In the genomic region with DNA sequence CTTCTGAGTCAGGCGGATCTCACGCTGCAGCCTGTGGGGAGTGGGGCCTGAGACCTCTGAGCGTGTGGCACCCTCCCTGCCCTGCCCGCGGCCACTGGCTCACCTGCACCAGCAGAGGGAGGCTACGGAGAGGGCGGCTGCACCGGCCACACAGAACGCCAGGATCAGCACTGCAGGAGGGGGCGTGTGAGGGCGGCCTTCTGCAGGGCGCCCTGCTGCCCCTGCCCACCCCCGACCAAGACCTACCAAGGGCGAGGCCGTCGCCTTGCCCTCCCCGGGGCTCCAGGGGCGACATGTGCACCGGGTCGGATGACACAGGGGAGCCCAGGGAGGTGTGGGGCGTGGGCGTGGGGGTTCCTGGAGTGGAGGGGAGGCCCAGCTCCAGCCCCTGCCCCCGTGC, we compare ENCODE assay signal across 31 cellular contexts. TPM values are rescaled to one million over a fixed set of nuclear protein-coding genes. Genes with fewer than 3 reads are reported as not detected.
"Had no signal": no experiment of that assay in that cellular context is flagged by ENCODE, and none has a peak within 500 bp of the region (broad histone marks: within the 10 kb centered on the region; RNA-seq: fewer than 3 reads in every experiment).

No MANE protein-coding gene starts in this region.

- H3K27ac ChIP-seq: cardiac muscle cell, colonic mucosa, neutrophil, right lobe of liver, thoracic aorta had no signal

- H3K4me3 ChIP-seq: cardiac muscle cell, colonic mucosa, right lobe of liver, skin epidermis, thoracic aorta had no signal

- H3K9me3 ChIP-seq: colonic mucosa, neutrophil, right lobe of liver, thoracic aorta had no signal

- ATAC-seq: activated CD4-positive, alpha-beta T cell treated with anti-CD3 and anti-CD28 coated beads for 36 hours; activated CD8-positive, alpha-beta memory T cell treated with anti-CD3 and anti-CD28 coated beads, Interleukin-2, amount 10 ng/mL, durations not matched to agents 7 days and 5 days; activated CD8-positive, alpha-beta T cell treated with anti-CD3 and anti-CD28 coated beads, Interleukin-2, amount 10 ng/mL, durations not matched to agents 7 days and 5 days; activated naive CD8-positive, alpha-beta T cell treated with anti-CD3 and anti-CD28 coated beads, Interleukin-2, amount 50 U/mL, for 24 hours; left colon; stimulated activated naive B cell treated with anti-CD40 and anti-IgM and Interleukin-4, amounts not matched to agents 10 μg/mL and 1 μg/mL and 100 μg/mL, for 72 hours; T-cell had no signal

- H3K27me3 Mint-ChIP-seq: activated naive CD4-positive, alpha-beta T cell treated with anti-CD3 and anti-CD28 coated beads, Interleukin-2, amount 50 U/mL, for 24 hours had no signal

- H3K27ac Mint-ChIP-seq: activated CD4-positive, alpha-beta T cell treated with anti-CD3 and anti-CD28 coated beads for 36 hours; activated CD8-positive, alpha-beta memory T cell treated with anti-CD3 and anti-CD28 coated beads, Interleukin-2, amount 10 ng/mL, durations not matched to agents 7 days and 5 days; activated CD8-positive, alpha-beta T cell treated with anti-CD3 and anti-CD28 coated beads, Interleukin-2, amount 10 ng/mL, durations not matched to agents 7 days and 5 days; activated naive CD4-positive, alpha-beta T cell treated with anti-CD3 and anti-CD28 coated beads, Interleukin-2, amount 50 U/mL, for 24 hours; activated naive CD8-positive, alpha-beta T cell treated with anti-CD3 and anti-CD28 coated beads, Interleukin-2, amount 50 U/mL, for 24 hours; activated T-helper 2 cell treated with anti-CD3 and anti-CD28 coated beads, Interferon-gamma antibody, Interleukin-2, Interleukin-4, amounts not matched to agents 10 μg/mL and 5 μg/mL and 100 μg/mL, durations not matched to agents 14 hours and 24 hours and 36 hours; immature natural killer cell; natural killer cell; stimulated activated naive B cell treated with anti-CD40 and anti-IgM and Interleukin-4, amounts not matched to agents 10 μg/mL and 1 μg/mL and 100 μg/mL, for 72 hours; T-cell; T-helper 2 cell treated with Interferon-gamma antibody and Interleukin-4, amounts not matched to agents 5 μg/mL and 100 μg/mL, for 36 hours had no signal

- H3K36me3 Mint-ChIP-seq: activated naive CD4-positive, alpha-beta T cell treated with anti-CD3 and anti-CD28 coated beads, Interleukin-2, amount 50 U/mL, for 24 hours; immature natural killer cell; natural killer cell; stimulated activated naive B cell treated with anti-CD40 and anti-IgM and Interleukin-4, amounts not matched to agents 10 μg/mL and 1 μg/mL and 100 μg/mL, for 72 hours; T-cell had no signal

- H3K4me3 Mint-ChIP-seq: activated CD4-positive, alpha-beta T cell treated with anti-CD3 and anti-CD28 coated beads for 36 hours; activated CD8-positive, alpha-beta memory T cell treated with anti-CD3 and anti-CD28 coated beads, Interleukin-2, amount 10 ng/mL, durations not matched to agents 7 days and 5 days; activated CD8-positive, alpha-beta T cell treated with anti-CD3 and anti-CD28 coated beads, Interleukin-2, amount 10 ng/mL, durations not matched to agents 7 days and 5 days; activated naive CD4-positive, alpha-beta T cell treated with anti-CD3 and anti-CD28 coated beads, Interleukin-2, amount 50 U/mL, for 24 hours; activated naive CD8-positive, alpha-beta T cell treated with anti-CD3 and anti-CD28 coated beads, Interleukin-2, amount 50 U/mL, for 24 hours; immature natural killer cell; natural killer cell; stimulated activated naive B cell treated with anti-CD40 and anti-IgM and Interleukin-4, amounts not matched to agents 10 μg/mL and 1 μg/mL and 100 μg/mL, for 72 hours; T-cell; T-helper 2 cell treated with Interferon-gamma antibody and Interleukin-4, amounts not matched to agents 5 μg/mL and 100 μg/mL, for 36 hours had no signal

- H3K9me3 Mint-ChIP-seq: activated naive CD4-positive, alpha-beta T cell treated with anti-CD3 and anti-CD28 coated beads, Interleukin-2, amount 50 U/mL, for 24 hours; activated naive CD8-positive, alpha-beta T cell treated with anti-CD3 and anti-CD28 coated beads, Interleukin-2, amount 50 U/mL, for 24 hours; activated T-helper 2 cell treated with anti-CD3 and anti-CD28 coated beads, Interferon-gamma antibody, Interleukin-2, Interleukin-4, amounts not matched to agents 10 μg/mL and 5 μg/mL and 100 μg/mL, durations not matched to agents 14 hours and 24 hours and 36 hours; immature natural killer cell; natural killer cell; stimulated activated naive B cell treated with anti-CD40 and anti-IgM and Interleukin-4, amounts not matched to agents 10 μg/mL and 1 μg/mL and 100 μg/mL, for 72 hours; T-cell; T-helper 2 cell treated with Interferon-gamma antibody and Interleukin-4, amounts not matched to agents 5 μg/mL and 100 μg/mL, for 36 hours had no signal

- H3K27me3 ChIP-seq: colonic mucosa had no signal

- DNase-seq: activated CD4-positive, alpha-beta T cell treated with anti-CD3 and anti-CD28 coated beads for 36 hours; activated CD4-positive, CD25-positive, alpha-beta regulatory T cell; activated CD8-positive, alpha-beta memory T cell treated with anti-CD3 and anti-CD28 coated beads, Interleukin-2, amount 10 ng/mL, durations not matched to agents 7 days and 5 days; activated CD8-positive, alpha-beta T cell treated with anti-CD3 and anti-CD28 coated beads, Interleukin-2, amount 10 ng/mL, durations not matched to agents 7 days and 5 days; activated naive CD8-positive, alpha-beta T cell treated with anti-CD3 and anti-CD28 coated beads, Interleukin-2, amount 50 U/mL, for 24 hours; activated T-cell treated with anti-CD3 and anti-CD28 coated beads, Interleukin-2, amount 50 U/mL, for 48 hours; cerebellar nuclear complex; colonic mucosa; effector CD8-positive, alpha-beta T cell; head of caudate nucleus; immature natural killer cell; left colon; mesendoderm; natural killer cell; right lobe of liver; stimulated activated CD4-positive, alpha-beta T cell treated with anti-CD3 and anti-CD28 coated beads, Interleukin-4, amount 100 ng/mL, for 4 hours; stimulated activated CD8-positive, alpha-beta memory T cell treated with anti-CD3 and anti-CD28 coated beads, Interleukin-4, amount 100 ng/mL, for 48 hours; stimulated activated naive B cell treated with anti-CD40 and anti-IgM and Interleukin-4, amounts not matched to agents 10 μg/mL and 1 μg/mL and 100 μg/mL, for 72 hours; T-cell; trophoblast cell had no signal

- H3K36me3 ChIP-seq: cardiac muscle cell, colonic mucosa, right lobe of liver had no signal

RNA-seq across cellular contexts. Expression of a gene that starts 8.7 kb away (rescaled TPM):
- total RNA-seq: activated T-helper 2 cell treated with anti-CD3 and anti-CD28 coated beads, Interferon-gamma antibody, Interleukin-2, Interleukin-4, amounts not matched to agents 10 μg/mL and 5 μg/mL and 100 μg/mL, durations not matched to agents 14 hours and 24 hours and 36 hours; cardiac muscle cell; colonic mucosa; dermis microvascular lymphatic vessel endothelial cell; fibroblast of lung; fibroblast of villous mesenchyme; left colon; thoracic aorta had no signal

RNA-seq across cellular contexts. Expression of a gene that starts 13.3 kb away (rescaled TPM):
- total RNA-seq: activated CD8-positive, alpha-beta memory T cell treated with anti-CD3 and anti-CD28 coated beads, Interleukin-2, amount 10 ng/mL, durations not matched to agents 7 days and 5 days; activated T-helper 2 cell treated with anti-CD3 and anti-CD28 coated beads, Interferon-gamma antibody, Interleukin-2, Interleukin-4, amounts not matched to agents 10 μg/mL and 5 μg/mL and 100 μg/mL, durations not matched to agents 14 hours and 24 hours and 36 hours; cardiac muscle cell; dermis microvascular lymphatic vessel endothelial cell; fibroblast of villous mesenchyme; mononuclear cell; natural killer cell had no signal
